20 cellular contexts compared by ENCODE assay signal in genomic region chr7:157155959-157156358, GRCh38.
"Had no signal": no experiment of that assay in that cellular context is flagged by ENCODE, and none has a peak within 500 bp of the region (broad histone marks: within the 10 kb centered on the region; RNA-seq: fewer than 3 reads in every experiment).

No MANE protein-coding gene starts in this region.

- H3K9me3 ChIP-seq: esophagus squamous epithelium, neutrophil, right atrium auricular region, sigmoid colon, stomach had no signal

- H3K27me3 ChIP-seq: dorsolateral prefrontal cortex, esophagus squamous epithelium, neutrophil, right atrium auricular region, sigmoid colon, stomach had no signal

- H3K27me3 Mint-ChIP-seq: naive B cell had no signal

- H3K27ac ChIP-seq: dorsolateral prefrontal cortex, epithelial cell of prostate, esophagus squamous epithelium, neutrophil, right atrium auricular region, sigmoid colon, skin epidermis, stomach had no signal

- H3K36me3 ChIP-seq: neutrophil, right atrium auricular region, sigmoid colon, stomach had no signal

- H3K9me3 Mint-ChIP-seq: naive B cell, nephron had no signal

- DNase-seq: cortex of kidney; dorsolateral prefrontal cortex; effector CD8-positive, alpha-beta T cell; esophagus squamous epithelium; foreskin fibroblast; left colon; mesendoderm; naive B cell; sigmoid colon; stimulated activated CD4-positive, alpha-beta T cell treated with anti-CD3 and anti-CD28 coated beads, Interleukin-2, amount 100 ng/mL, for 24 hours; stimulated activated CD4-positive, alpha-beta T cell treated with anti-CD3 and anti-CD28 coated beads, Interleukin-4, amount 100 ng/mL, for 4 hours; stimulated activated naive CD4-positive, alpha-beta T cell; stomach; substantia nigra; trophoblast cell had no signal

- H3K4me3 ChIP-seq: dorsolateral prefrontal cortex, esophagus squamous epithelium, right atrium auricular region, sigmoid colon, skin epidermis, stomach had no signal

- H3K4me3 Mint-ChIP-seq: naive B cell, nephron had no signal

- ATAC-seq: left colon had no signal
